ENCODE assay signal across 1 cellular context in genomic region chr6:11202513-11203305, GRCh38.
TF ChIP-seq lines count a peak whose summit lies in the region.

No MANE protein-coding gene starts in this region.

TF ChIP-seq in HepG2, 621 proteins besides CTCF, POLR2A, EP300 and RAD21 (continued from another document and continues in another):
- TF ChIP-seq ZNF562 (CRISPR knock-in tag; IDR thresholded peaks at IDR 0.05; ENCODE audit: borderline replicate concordance) (no peak), SAFB2 (CRISPR knock-in tag; IDR thresholded peaks at IDR 0.05; ENCODE audit: borderline replicate concordance, low read depth) (no peak; the same call in 1 of the 2 replicates), GLI4 (CRISPR knock-in tag; IDR thresholded peaks at IDR 0.05; ENCODE audit: borderline replicate concordance) (peak; percentile 81; the same call in 1 of the 2 replicates), MAFG (CRISPR knock-in tag; IDR thresholded peaks at IDR 0.05) (no peak), ZNF292 (CRISPR knock-in tag; IDR thresholded peaks at IDR 0.05; ENCODE audit: borderline replicate concordance, low read depth) (peak; percentile 95), SMAD9 (CRISPR knock-in tag; IDR thresholded peaks at IDR 0.05) (0 out of 2 replicates have a peak, but pooled peaks have one; percentile 21), ZNF513 (CRISPR knock-in tag; conservative IDR thresholded peaks at IDR 0.05) (no peak), IRF2 (CRISPR knock-in tag; IDR thresholded peaks at IDR 0.05) (peak; percentile 87), ZNF512B (CRISPR knock-in tag; IDR thresholded peaks at IDR 0.05; ENCODE audit: borderline replicate concordance) (peak; percentile 92; the same call in 1 of the 2 replicates), ATF5 (CRISPR knock-in tag; IDR thresholded peaks at IDR 0.05; ENCODE audit: low read depth) (peak; percentile 63; the same call in 1 of the 2 replicates), ARID2 (CRISPR knock-in tag; IDR thresholded peaks at IDR 0.05; ENCODE audit: borderline replicate concordance) (no peak), ZSCAN21 (CRISPR knock-in tag; IDR thresholded peaks at IDR 0.05; ENCODE audit: borderline replicate concordance) (no peak), SMAD3 (CRISPR knock-in tag; IDR thresholded peaks at IDR 0.05) (peak; percentile 44; the same call in 1 of the 2 replicates), ZNF253 (CRISPR knock-in tag; IDR thresholded peaks at IDR 0.05; ENCODE audit: borderline replicate concordance) (no peak), SNAPC2 (CRISPR knock-in tag; IDR thresholded peaks at IDR 0.05) (no peak), PRMT3 (CRISPR knock-in tag; IDR thresholded peaks at IDR 0.05; ENCODE audit: borderline replicate concordance, low read depth) (0 out of 2 replicates have a peak, but pooled peaks have one; percentile 29), RXRB (CRISPR knock-in tag; IDR thresholded peaks at IDR 0.05; ENCODE audit: borderline replicate concordance) (peak; percentile 80), SMARCE1 (IDR thresholded peaks at IDR 0.05; ENCODE audit: borderline replicate concordance) (no peak), ZNF556 (CRISPR knock-in tag; IDR thresholded peaks at IDR 0.05; ENCODE audit: borderline replicate concordance) (peak; percentile 52; the same call in 1 of the 2 replicates), KMT2A (CRISPR knock-in tag; IDR thresholded peaks at IDR 0.05) (peak; percentile 58; the same call in 1 of the 2 replicates), SRSF1 (optimal IDR thresholded peaks at IDR 0.05; ENCODE audit: low read depth, low read length) (no peak), ZUFSP (CRISPR knock-in tag; IDR thresholded peaks at IDR 0.05; ENCODE audit: borderline replicate concordance) (no peak), TFDP2 (CRISPR knock-in tag; IDR thresholded peaks at IDR 0.05) (no peak; the same call in 1 of the 2 replicates), ZNF468 (CRISPR knock-in tag; IDR thresholded peaks at IDR 0.05) (no peak)
- TF ChIP-seq, protein P1, sequence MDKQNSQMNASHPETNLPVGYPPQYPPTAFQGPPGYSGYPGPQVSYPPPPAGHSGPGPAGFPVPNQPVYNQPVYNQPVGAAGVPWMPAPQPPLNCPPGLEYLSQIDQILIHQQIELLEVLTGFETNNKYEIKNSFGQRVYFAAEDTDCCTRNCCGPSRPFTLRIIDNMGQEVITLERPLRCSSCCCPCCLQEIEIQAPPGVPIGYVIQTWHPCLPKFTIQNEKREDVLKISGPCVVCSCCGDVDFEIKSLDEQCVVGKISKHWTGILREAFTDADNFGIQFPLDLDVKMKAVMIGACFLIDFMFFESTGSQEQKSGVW (CRISPR knock-in tag; IDR thresholded peaks at IDR 0.05; ENCODE audit: borderline replicate concordance), result no peak
- TF ChIP-seq, protein P2, sequence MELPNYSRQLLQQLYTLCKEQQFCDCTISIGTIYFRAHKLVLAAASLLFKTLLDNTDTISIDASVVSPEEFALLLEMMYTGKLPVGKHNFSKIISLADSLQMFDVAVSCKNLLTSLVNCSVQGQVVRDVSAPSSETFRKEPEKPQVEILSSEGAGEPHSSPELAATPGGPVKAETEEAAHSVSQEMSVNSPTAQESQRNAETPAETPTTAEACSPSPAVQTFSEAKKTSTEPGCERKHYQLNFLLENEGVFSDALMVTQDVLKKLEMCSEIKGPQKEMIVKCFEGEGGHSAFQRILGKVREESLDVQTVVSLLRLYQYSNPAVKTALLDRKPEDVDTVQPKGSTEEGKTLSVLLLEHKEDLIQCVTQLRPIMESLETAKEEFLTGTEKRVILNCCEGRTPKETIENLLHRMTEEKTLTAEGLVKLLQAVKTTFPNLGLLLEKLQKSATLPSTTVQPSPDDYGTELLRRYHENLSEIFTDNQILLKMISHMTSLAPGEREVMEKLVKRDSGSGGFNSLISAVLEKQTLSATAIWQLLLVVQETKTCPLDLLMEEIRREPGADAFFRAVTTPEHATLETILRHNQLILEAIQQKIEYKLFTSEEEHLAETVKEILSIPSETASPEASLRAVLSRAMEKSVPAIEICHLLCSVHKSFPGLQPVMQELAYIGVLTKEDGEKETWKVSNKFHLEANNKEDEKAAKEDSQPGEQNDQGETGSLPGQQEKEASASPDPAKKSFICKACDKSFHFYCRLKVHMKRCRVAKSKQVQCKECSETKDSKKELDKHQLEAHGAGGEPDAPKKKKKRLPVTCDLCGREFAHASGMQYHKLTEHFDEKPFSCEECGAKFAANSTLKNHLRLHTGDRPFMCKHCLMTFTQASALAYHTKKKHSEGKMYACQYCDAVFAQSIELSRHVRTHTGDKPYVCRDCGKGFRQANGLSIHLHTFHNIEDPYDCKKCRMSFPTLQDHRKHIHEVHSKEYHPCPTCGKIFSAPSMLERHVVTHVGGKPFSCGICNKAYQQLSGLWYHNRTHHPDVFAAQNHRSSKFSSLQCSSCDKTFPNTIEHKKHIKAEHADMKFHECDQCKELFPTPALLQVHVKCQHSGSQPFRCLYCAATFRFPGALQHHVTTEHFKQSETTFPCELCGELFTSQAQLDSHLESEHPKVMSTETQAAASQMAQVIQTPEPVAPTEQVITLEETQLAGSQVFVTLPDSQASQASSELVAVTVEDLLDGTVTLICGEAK (IDR thresholded peaks at IDR 0.05), result no peak
- TF ChIP-seq, protein P2 (CRISPR knock-in tag; IDR thresholded peaks at IDR 0.05), result no peak
- TF ChIP-seq, protein P3, sequence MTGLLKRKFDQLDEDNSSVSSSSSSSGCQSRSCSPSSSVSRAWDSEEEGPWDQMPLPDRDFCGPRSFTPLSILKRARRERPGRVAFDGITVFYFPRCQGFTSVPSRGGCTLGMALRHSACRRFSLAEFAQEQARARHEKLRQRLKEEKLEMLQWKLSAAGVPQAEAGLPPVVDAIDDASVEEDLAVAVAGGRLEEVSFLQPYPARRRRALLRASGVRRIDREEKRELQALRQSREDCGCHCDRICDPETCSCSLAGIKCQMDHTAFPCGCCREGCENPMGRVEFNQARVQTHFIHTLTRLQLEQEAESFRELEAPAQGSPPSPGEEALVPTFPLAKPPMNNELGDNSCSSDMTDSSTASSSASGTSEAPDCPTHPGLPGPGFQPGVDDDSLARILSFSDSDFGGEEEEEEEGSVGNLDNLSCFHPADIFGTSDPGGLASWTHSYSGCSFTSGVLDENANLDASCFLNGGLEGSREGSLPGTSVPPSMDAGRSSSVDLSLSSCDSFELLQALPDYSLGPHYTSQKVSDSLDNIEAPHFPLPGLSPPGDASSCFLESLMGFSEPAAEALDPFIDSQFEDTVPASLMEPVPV (CRISPR knock-in tag; IDR thresholded peaks at IDR 0.05), result no peak
